In genomic region chr2:91477731-91478672, GRCh38 we compare ENCODE assay signal across 1 cellular context.
TF ChIP-seq lines count a peak whose summit lies in the region.

No MANE protein-coding gene starts in this region.

TF ChIP-seq in HepG2, 621 proteins besides CTCF, POLR2A, EP300 and RAD21 (continued from another document and continues in another):
- TF ChIP-seq ZNF574 (CRISPR knock-in tag; IDR thresholded peaks at IDR 0.05) (no peak), ZNF790 (CRISPR knock-in tag; IDR thresholded peaks at IDR 0.05; ENCODE audit: borderline replicate concordance) (no peak), TFE3 (CRISPR knock-in tag; IDR thresholded peaks at IDR 0.05) (no peak), ZNF512B (CRISPR knock-in tag; IDR thresholded peaks at IDR 0.05; ENCODE audit: borderline replicate concordance) (peak; percentile 95), HDAC1 (CRISPR knock-in tag; IDR thresholded peaks at IDR 0.05) (0 out of 2 replicates have a peak, but pooled peaks have one; percentile 33), ZNF484 (CRISPR knock-in tag; IDR thresholded peaks at IDR 0.05; ENCODE audit: borderline replicate concordance, low read depth) (no peak), CBX2 (IDR thresholded peaks at IDR 0.05; ENCODE audit: low read depth, low read length) (peak; percentile 99), CBX2 (CRISPR knock-in tag; IDR thresholded peaks at IDR 0.05; ENCODE audit: low read depth) (no peak), ZNF44 (CRISPR knock-in tag; IDR thresholded peaks at IDR 0.05) (no peak), NR2C2 (CRISPR knock-in tag; IDR thresholded peaks at IDR 0.05; ENCODE audit: borderline replicate concordance) (no peak), HNF1B (CRISPR knock-in tag; IDR thresholded peaks at IDR 0.05) (no peak), FUBP1 (CRISPR knock-in tag; IDR thresholded peaks at IDR 0.05; ENCODE audit: borderline replicate concordance) (no peak), HNRNPLL (IDR thresholded peaks at IDR 0.05; ENCODE audit: low read depth, low read length, poor library complexity, severe bottlenecking) (peak; percentile 73), RELA (CRISPR knock-in tag; IDR thresholded peaks at IDR 0.05) (no peak), MIXL1 (CRISPR knock-in tag; IDR thresholded peaks at IDR 0.05) (no peak), ATF6 (CRISPR knock-in tag; conservative IDR thresholded peaks at IDR 0.05) (no peak), MAFK (conservative IDR thresholded peaks at IDR 0.05 in 1 of 2, IDR thresholded peaks at IDR 0.05 in 1 of 2; ENCODE audit: low read length in 2 of 2) (no peak), ZNF430 (CRISPR knock-in tag; IDR thresholded peaks at IDR 0.05) (no peak), ATF4 (CRISPR knock-in tag; IDR thresholded peaks at IDR 0.05) (peak in 1 of 2 experiments; percentile 50; a peak in 1 of 4 replicates), FOXO4 (CRISPR knock-in tag; conservative IDR thresholded peaks at IDR 0.05) (0 out of 2 replicates have a peak, but pooled peaks have one; percentile 65), MED13 (CRISPR knock-in tag; IDR thresholded peaks at IDR 0.05) (no peak), ZNF883 (CRISPR knock-in tag; IDR thresholded peaks at IDR 0.05; ENCODE audit: not compliant biosample characterization) (no peak), ZNF225 (CRISPR knock-in tag; IDR thresholded peaks at IDR 0.05) (peak; percentile 57; the same call in 1 of the 2 replicates), IRF9 (CRISPR knock-in tag; IDR thresholded peaks at IDR 0.05; ENCODE audit: borderline replicate concordance) (no peak), LBX2 (CRISPR knock-in tag; IDR thresholded peaks at IDR 0.05; ENCODE audit: borderline replicate concordance) (no peak), ARNT (IDR thresholded peaks at IDR 0.05) (no peak), DMAP1 (CRISPR knock-in tag; IDR thresholded peaks at IDR 0.05) (no peak), EZH2 (conservative IDR thresholded peaks at IDR 0.05; ENCODE audit: low read depth, low read length) (peak; percentile 100), KAT8 (CRISPR knock-in tag; IDR thresholded peaks at IDR 0.05) (no peak), ZNF235 (CRISPR knock-in tag; IDR thresholded peaks at IDR 0.05; ENCODE audit: borderline replicate concordance) (no peak), ZNF280D (CRISPR knock-in tag; IDR thresholded peaks at IDR 0.05) (no peak), ZNF776 (CRISPR knock-in tag; IDR thresholded peaks at IDR 0.05) (0 out of 2 replicates have a peak, but pooled peaks have one; percentile 29), ZNF558 (CRISPR knock-in tag; IDR thresholded peaks at IDR 0.05; ENCODE audit: borderline replicate concordance) (no peak), GMEB1 (CRISPR knock-in tag; IDR thresholded peaks at IDR 0.05; ENCODE audit: borderline replicate concordance) (no peak), RFXANK (CRISPR knock-in tag; IDR thresholded peaks at IDR 0.05) (no peak)
